Comparison of ENCODE assay signal across 10 cellular contexts in genomic region chr19:14473073-14473790, GRCh38. TPM values are rescaled to one million over a fixed set of nuclear protein-coding genes. Genes with fewer than 3 reads are reported as not detected.
DNase-seq lines count a peak whose midpoint lies in the region; ATAC-seq and TF ChIP-seq lines count a peak whose summit lies in the region.
"Had no signal": no experiment of that assay in that cellular context is flagged by ENCODE, and none has a peak within 500 bp of the region (broad histone marks: within the 10 kb centered on the region; RNA-seq: fewer than 3 reads in every experiment).

No MANE protein-coding gene starts in this region.

- intact Hi-C loops in activated naive CD4-positive, alpha-beta T cell treated with anti-CD3 and anti-CD28 coated beads for 36 hours (cut with micrococcal nuclease): loop anchor here (2.0 to 5.0 kb wide), 3 partner anchors 112 to 591 kb away; partner anchors contain the start of gene ADGRL1

- peaks cover 4% of the 10 kb centered on the region for H3K36me3 Mint-ChIP-seq in activated naive CD4-positive, alpha-beta T cell treated with anti-CD3 and anti-CD28 coated beads for 36 hours (ENCODE audit: low read depth)
- H3K36me3 Mint-ChIP-seq in WTC11: peaks cover 8% of the 10 kb centered on the region

- no peak for TF ChIP-seq CTCF in WTC11 (IDR thresholded peaks at IDR 0.05)

- POLR2A ChIA-PET in WTC11 (lab: Charles Lee): interaction anchor here (0.9 to 1.2 kb wide), 3 partner anchors 23 to 337 kb away, joined by 3 read pairs; partner anchors contain the start of genes ASF1B and PKN1

- H3K4me1 Mint-ChIP-seq in activated naive CD4-positive, alpha-beta T cell treated with anti-CD3 and anti-CD28 coated beads for 36 hours (ENCODE audit: low read depth): peaks cover 31% of the 10 kb centered on the region
- H3K4me1 Mint-ChIP-seq in WTC11: peaks cover 24% of the 10 kb centered on the region
- peaks cover 48% of the 10 kb centered on the region for H3K4me1 Mint-ChIP-seq in stimulated activated naive CD8-positive, alpha-beta T cell treated with anti-CD3 and anti-CD28 coated beads, Interleukin-15, amount 100 ng/mL, for 72 hours

- H3K27me3 ChIP-seq in iPS-15b (ENCODE audit: control insufficient read depth, insufficient read depth, low read length): no peaks in the 10 kb centered on the region

- H3K36me3 ChIP-seq in iPS-15b (ENCODE audit: control insufficient read depth, insufficient read depth, low read length): peaks cover 19% of the 10 kb centered on the region

- no peak for DNase-seq in activated naive CD4-positive, alpha-beta T cell treated with anti-CD3 and anti-CD28 coated beads for 36 hours
- DNase-seq in activated naive CD4-positive, alpha-beta T cell treated with anti-CD3 and anti-CD28 coated beads, Interleukin-2, amount 50 U/mL, for 16 hours: no peak
- DNase-seq in WTC11 (ENCODE audit: low spot score): peak; percentile 46
- no peak for DNase-seq in stimulated activated naive CD8-positive, alpha-beta T cell treated with anti-CD3 and anti-CD28 coated beads, Interleukin-15, amount 100 ng/mL, for 72 hours
- no peak for DNase-seq in NCI-H2171 (lab: John Stamatoyannopoulos, UW)
- DNase-seq: AML-193, left cardiac atrium had no signal

- CTCF ChIA-PET in activated naive CD4-positive, alpha-beta T cell treated with anti-CD3 and anti-CD28 coated beads for 36 hours (lab: Charles Lee): interaction anchor here (0.6 to 3.5 kb wide), 11 partner anchors 8 to 337 kb away, joined by 3 to 24 read pairs (median 3); partner anchors contain the start of genes ASF1B and PKN1
- CTCF ChIA-PET in WTC11 (lab: Charles Lee): interaction anchor here (0.6 to 5.0 kb wide), 47 partner anchors 8 to 702 kb away, joined by 3 to 53 read pairs (median 4); partner anchors contain the start of genes ASF1B, DNAJB1, MISP3 and PKN1

- no peak overlapping the region for H3K9ac ChIP-seq in iPS-15b (ENCODE audit: low read depth, low read length)

- H3K27ac Mint-ChIP-seq in activated naive CD4-positive, alpha-beta T cell treated with anti-CD3 and anti-CD28 coated beads for 36 hours: no peak overlapping the region
- no peak overlapping the region for H3K27ac Mint-ChIP-seq in WTC11
- peak overlapping the region in 1 of 2 donors; percentile 49 for H3K27ac Mint-ChIP-seq in stimulated activated naive CD8-positive, alpha-beta T cell treated with anti-CD3 and anti-CD28 coated beads, Interleukin-15, amount 100 ng/mL, for 72 hours

- ATAC-seq in WTC11: no peak
- ATAC-seq in stimulated activated naive CD8-positive, alpha-beta T cell treated with anti-CD3 and anti-CD28 coated beads, Interleukin-15, amount 100 ng/mL, for 72 hours: no peak
- no peak for ATAC-seq in HG02571 (IDR thresholded peaks at IDR 0.05; ENCODE audit: unreplicated experiment)
- ATAC-seq in GM19035 (IDR thresholded peaks at IDR 0.05; ENCODE audit: unreplicated experiment): no peak

- H3K9me3 ChIP-seq in iPS-15b (ENCODE audit: control insufficient read depth, insufficient read depth, low read length): no peaks in the 10 kb centered on the region

- peak overlapping the region; percentile 47 for H3K4me3 Mint-ChIP-seq in activated naive CD4-positive, alpha-beta T cell treated with anti-CD3 and anti-CD28 coated beads for 36 hours
- peak overlapping the region; percentile 56 for H3K4me3 Mint-ChIP-seq in WTC11
- H3K4me3 Mint-ChIP-seq in stimulated activated naive CD8-positive, alpha-beta T cell treated with anti-CD3 and anti-CD28 coated beads, Interleukin-15, amount 100 ng/mL, for 72 hours: peak overlapping the region; percentile 62 to 66

- H3K4me1 ChIP-seq in iPS-15b (ENCODE audit: control insufficient read depth, insufficient read depth, low read length): peaks cover 3% of the 10 kb centered on the region

- H3K4me3 ChIP-seq in iPS-15b (ENCODE audit: low read depth, low read length): peak overlapping the region; percentile 59

- H3K27me3 Mint-ChIP-seq in activated naive CD4-positive, alpha-beta T cell treated with anti-CD3 and anti-CD28 coated beads for 36 hours (ENCODE audit: low read depth): peaks cover 19% of the 10 kb centered on the region
- H3K27me3 Mint-ChIP-seq in WTC11 (ENCODE audit: low read depth): peaks cover 12% of the 10 kb centered on the region
- H3K27me3 Mint-ChIP-seq in stimulated activated naive CD8-positive, alpha-beta T cell treated with anti-CD3 and anti-CD28 coated beads, Interleukin-15, amount 100 ng/mL, for 72 hours: peaks cover 33% of the 10 kb centered on the region

- H3K9me3 Mint-ChIP-seq in activated naive CD4-positive, alpha-beta T cell treated with anti-CD3 and anti-CD28 coated beads for 36 hours: no peaks in the 10 kb centered on the region
- H3K9me3 Mint-ChIP-seq in WTC11: no peaks in the 10 kb centered on the region
- no peaks in the 10 kb centered on the region for H3K9me3 Mint-ChIP-seq in stimulated activated naive CD8-positive, alpha-beta T cell treated with anti-CD3 and anti-CD28 coated beads, Interleukin-15, amount 100 ng/mL, for 72 hours

TF ChIP-seq in WTC11, 78 proteins besides CTCF, POLR2A, EP300 and RAD21 (continues in another document):
- TF ChIP-seq IRF2 (CRISPR knock-in tag; IDR thresholded peaks at IDR 0.05; ENCODE audit: borderline replicate concordance, low read depth) (no peak), JUN (CRISPR knock-in tag; IDR thresholded peaks at IDR 0.05) (no peak), TP53 (CRISPR knock-in tag; IDR thresholded peaks at IDR 0.05) (no peak), ARID4B (CRISPR knock-in tag; IDR thresholded peaks at IDR 0.05; ENCODE audit: borderline replicate concordance) (no peak), OVOL2 (CRISPR knock-in tag; IDR thresholded peaks at IDR 0.05; ENCODE audit: borderline replicate concordance) (no peak), ZNF121 (CRISPR knock-in tag; IDR thresholded peaks at IDR 0.05) (no peak), ZBTB43 (CRISPR knock-in tag; IDR thresholded peaks at IDR 0.05) (no peak)

RNA-seq across cellular contexts. Expression of gene PTGER1, which starts 1.9 kb away (rescaled TPM):
- not detected for total RNA-seq in activated naive CD4-positive, alpha-beta T cell treated with anti-CD3 and anti-CD28 coated beads for 36 hours
- 0.68 to 1.2 TPM (median 0.87 TPM) in 3 replicates for total RNA-seq in WTC11 (2021)

RNA-seq across cellular contexts. Expression of gene GIPC1, which starts 22.7 kb away (rescaled TPM):
- 10 to 100 TPM; 15.4 to 16.5 TPM for total RNA-seq in activated naive CD4-positive, alpha-beta T cell treated with anti-CD3 and anti-CD28 coated beads for 36 hours
- 70.7 to 76.5 TPM (median 75.0 TPM) in 3 replicates for total RNA-seq in WTC11 (2021)

RNA-seq across cellular contexts. Expression of gene PKN1, which starts 40.1 kb away (rescaled TPM):
- 100 to 1,000 TPM; 159 to 164 TPM for total RNA-seq in activated naive CD4-positive, alpha-beta T cell treated with anti-CD3 and anti-CD28 coated beads for 36 hours
- total RNA-seq in WTC11 (2021): 170 to 197 TPM (median 187 TPM) in 3 replicates

RNA-seq across cellular contexts. Expression of gene DNAJB1, which starts 45.0 kb away (rescaled TPM):
- total RNA-seq in activated naive CD4-positive, alpha-beta T cell treated with anti-CD3 and anti-CD28 coated beads for 36 hours: 10 to 100 TPM; 48.1 to 49.5 TPM
- 54.5 to 88.7 TPM (median 81.9 TPM) in 3 replicates for total RNA-seq in WTC11 (2021)

RNA-seq across cellular contexts. Expression of gene DDX39A, which starts 54.1 kb away (rescaled TPM):
- 100 to 1,000 TPM; 219 to 227 TPM for total RNA-seq in activated naive CD4-positive, alpha-beta T cell treated with anti-CD3 and anti-CD28 coated beads for 36 hours
- 103 to 136 TPM (median 105 TPM) in 3 replicates for total RNA-seq in WTC11 (2021)
